21 cellular contexts compared by ENCODE assay signal in the genomic region with DNA sequence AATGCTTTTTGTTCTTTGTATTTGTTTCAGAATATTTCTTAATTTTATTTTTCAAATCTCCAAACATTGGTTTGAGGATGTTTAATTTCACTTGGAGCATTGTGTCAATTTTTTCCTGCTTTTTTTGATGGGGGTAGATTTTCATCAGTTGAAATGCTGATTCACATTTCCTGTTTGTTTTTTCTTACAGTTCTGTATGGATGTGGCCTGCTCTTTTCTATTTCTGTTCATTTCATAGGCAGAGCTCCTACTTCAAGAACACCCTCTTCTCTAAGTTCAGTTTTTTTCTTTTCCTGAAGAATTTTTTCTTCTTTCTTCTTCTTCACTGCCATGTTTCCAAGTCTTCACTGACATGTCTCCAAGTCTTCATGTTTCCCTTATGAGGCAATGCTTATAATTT. TPM values are rescaled to one million over a fixed set of nuclear protein-coding genes. Genes with fewer than 3 reads are reported as not detected.
A peak's percentile ranks its signal among the peaks of the same experiment; 100 is the strongest.
DNase-seq lines count a peak whose midpoint lies in the region; ATAC-seq and TF ChIP-seq lines count a peak whose summit lies in the region.
"Had no signal": no experiment of that assay in that cellular context is flagged by ENCODE, and none has a peak within 500 bp of the region (broad histone marks: within the 10 kb centered on the region; RNA-seq: fewer than 3 reads in every experiment).

No MANE protein-coding gene starts in this region.

- no peaks in the 10 kb centered on the region for H3K27me3 ChIP-seq in BLaER1 treated with 17β-estradiol and CSF1 and Interleukin-3, amounts not matched to agents 10 nM and 100 nM
- no peaks in the 10 kb centered on the region for H3K27me3 ChIP-seq in PC-3 (ENCODE audit: low read length)
- no peaks in the 10 kb centered on the region for H3K27me3 ChIP-seq in upper lobe of right lung
- H3K27me3 ChIP-seq: dorsolateral prefrontal cortex, sigmoid colon, SJCRH30 had no signal

- H3K79me2 ChIP-seq in PC-3 (ENCODE audit: low read length), result peaks cover 40% of the 10 kb centered on the region

- H3K27ac ChIP-seq in BLaER1 treated with 17β-estradiol and CSF1 and Interleukin-3, amounts not matched to agents 10 nM and 100 nM, result peak overlapping the region in 5 of 11 experiments; percentile 4 to 46 (median 28); a peak in 4 of 22 replicates
- 0 out of 2 replicates have a peak overlapping the region, but pooled peaks have one; percentile 0 for H3K27ac ChIP-seq in PC-3 (ENCODE audit: low read length)
- no peak overlapping the region for H3K27ac ChIP-seq in upper lobe of right lung
- H3K27ac ChIP-seq: 22Rv1, dorsolateral prefrontal cortex, sigmoid colon, SJCRH30 had no signal

- no peak overlapping the region for H2AFZ ChIP-seq in PC-3 (ENCODE audit: low read length)

- POLR2A ChIA-PET in PC-3 (lab: Charles Lee; ENCODE audit: unreplicated experiment), result no interaction called here

- ATAC-seq in PC-3 (peak; percentile 70), upper lobe of right lung (no peak)
- ATAC-seq: HCT116, mucosa of descending colon had no signal

- peaks cover 46 to 98% (median 81%) of the 10 kb centered on the region in 11 experiments; a peak in 21 of 22 replicates for H3K36me3 ChIP-seq in BLaER1 treated with 17β-estradiol and CSF1 and Interleukin-3, amounts not matched to agents 10 nM and 100 nM
- H3K36me3 ChIP-seq in PC-3 (ENCODE audit: low read depth, low read length), result peaks cover 18% of the 10 kb centered on the region
- peaks cover 45% of the 10 kb centered on the region for H3K36me3 ChIP-seq in upper lobe of right lung

- peaks cover 0 to 7% (median 0%) of the 10 kb centered on the region in 11 experiments; a peak in 6 of 22 replicates for H3K9me3 ChIP-seq in BLaER1 treated with 17β-estradiol and CSF1 and Interleukin-3, amounts not matched to agents 10 nM and 100 nM (replicated peaks in 1 of 11)
- H3K9me3 ChIP-seq in PC-3 (ENCODE audit: low read length) (no peaks in the 10 kb centered on the region), upper lobe of right lung (no peaks in the 10 kb centered on the region)
- H3K9me3 ChIP-seq: mucosa of descending colon, sigmoid colon, SJCRH30 had no signal

- H3K4me1 ChIP-seq in BLaER1 treated with 17β-estradiol and CSF1 and Interleukin-3, amounts not matched to agents 10 nM and 100 nM, result peaks cover 0 to 37% (median 9%) of the 10 kb centered on the region in 10 experiments; a peak in 12 of 20 replicates
- H3K4me1 ChIP-seq in PC-3 (ENCODE audit: insufficient read depth, low read length), result peaks cover 16% of the 10 kb centered on the region
- H3K4me1 ChIP-seq in upper lobe of right lung, result no peaks in the 10 kb centered on the region
- H3K4me1 ChIP-seq: SJCRH30 had no signal

- DNase-seq in DMS53 (lab: John Stamatoyannopoulos, UW) (peak; percentile 32), DMS53 treated with DMSO at 0.1 percent for 48 hours (lab: John Stamatoyannopoulos, UW; ENCODE audit: unreplicated experiment) (no peak), PC-3 (peak; percentile 17), dermis blood vessel endothelial cell (peak; percentile 7), cortex of kidney (lab: John Stamatoyannopoulos, UW) (no peak), upper lobe of right lung (no peak), AG20443 (ENCODE audit: low spot score) (no peak)
- DNase-seq: activated CD4-positive, alpha-beta T cell treated with anti-CD3 and anti-CD28 coated beads, Interleukin-2, amount 10 ng/mL, durations not matched to agents 7 days and 5 days; activated CD8-positive, alpha-beta memory T cell treated with anti-CD3 and anti-CD28 coated beads, Interleukin-2, amount 50 U/mL, for 48 hours; amygdala; dorsolateral prefrontal cortex; glutamatergic neuron; mucosa of descending colon; NCI-H1694 treated with DMSO at 0.1 percent for 48 hours; NCI-H69; sigmoid colon; SJCRH30 had no signal

- TF ChIP-seq CTCF in PC-3 (conservative IDR thresholded peaks at IDR 0.05; ENCODE audit: low read depth, low read length) (no peak), upper lobe of right lung (IDR thresholded peaks at IDR 0.05) (no peak)

- peak overlapping the region in 7 of 11 experiments; percentile 6 to 60 (median 28); a peak in 12 of 22 replicates for H3K4me2 ChIP-seq in BLaER1 treated with 17β-estradiol and CSF1 and Interleukin-3, amounts not matched to agents 10 nM and 100 nM
- H3K4me2 ChIP-seq in PC-3 (ENCODE audit: low read length), result peak overlapping the region; percentile 13

- H3F3A ChIP-seq in PC-3 (ENCODE audit: low read length, unreplicated experiment), result no peaks in the 10 kb centered on the region

- H3K9me2 ChIP-seq in PC-3 (replicated peaks; ENCODE audit: low read length), result no peaks in the 10 kb centered on the region

- CTCF ChIA-PET in PC-3 (lab: Charles Lee), result no interaction called here

- peak overlapping the region in 1 of 11 experiments; percentile 35; a peak in 4 of 22 replicates for H3K9ac ChIP-seq in BLaER1 treated with 17β-estradiol and CSF1 and Interleukin-3, amounts not matched to agents 10 nM and 100 nM
- H3K9ac ChIP-seq in PC-3 (ENCODE audit: low read length), result no peak overlapping the region

- intact Hi-C loops in PC-3 (cut with micrococcal nuclease) (no loop called here), upper lobe of right lung (cut with DNase I) (no loop called here)

- peaks cover 0 to 51% (median 24%) of the 10 kb centered on the region in 11 experiments; a peak in 10 of 22 replicates for H4K20me1 ChIP-seq in BLaER1 treated with 17β-estradiol and CSF1 and Interleukin-3, amounts not matched to agents 10 nM and 100 nM
- no peaks in the 10 kb centered on the region; the same call in 1 of the 2 replicates for H4K20me1 ChIP-seq in PC-3 (ENCODE audit: low read length)

- H3K4me3 ChIP-seq in BLaER1 treated with 17β-estradiol and CSF1 and Interleukin-3, amounts not matched to agents 10 nM and 100 nM, result no peak overlapping the region
- H3K4me3 ChIP-seq in PC-3 (ENCODE audit: low read length) (no peak overlapping the region), upper lobe of right lung (no peak overlapping the region)
- H3K4me3 ChIP-seq: dorsolateral prefrontal cortex, lung, mucosa of descending colon, sigmoid colon, SJCRH30 had no signal

- no TSS peak for BruUV-seq in PC-3 (replicated peaks; lab: Mats Ljungman, UMichigan)

RNA-seq across cellular contexts. Expression of gene MBTD1, which starts 8.8 kb away (rescaled TPM):
- 10.3 and 13.8 TPM in 2 replicates for total RNA-seq in PC-3 (2014; rRNA removed)
- 15.8 and 18.9 TPM in 2 replicates for total RNA-seq in dermis blood vessel endothelial cell
- 14.2 TPM for total RNA-seq in upper lobe of right lung

RNA-seq across cellular contexts. Expression of gene UTP18, which starts 9.3 kb away (rescaled TPM):
- 64.2 and 97.6 TPM in 2 replicates for total RNA-seq in PC-3 (2014; rRNA removed)
- 35.3 and 41.7 TPM in 2 replicates for total RNA-seq in dermis blood vessel endothelial cell
- 30.0 TPM for total RNA-seq in upper lobe of right lung

Comparison
In these comparisons a context has a peak if more than half of its experiments do, and no peak if none do; other contexts are left out.
1. DNase-seq: peak in DMS53 (single experiment), PC-3 (single experiment) and dermis blood vessel endothelial cell (single experiment); none in DMS53 treated with DMSO at 0.1 percent for 48 hours (single experiment), cortex of kidney (single experiment), upper lobe of right lung (single experiment) and AG20443 (single experiment).